In the genomic region with DNA sequence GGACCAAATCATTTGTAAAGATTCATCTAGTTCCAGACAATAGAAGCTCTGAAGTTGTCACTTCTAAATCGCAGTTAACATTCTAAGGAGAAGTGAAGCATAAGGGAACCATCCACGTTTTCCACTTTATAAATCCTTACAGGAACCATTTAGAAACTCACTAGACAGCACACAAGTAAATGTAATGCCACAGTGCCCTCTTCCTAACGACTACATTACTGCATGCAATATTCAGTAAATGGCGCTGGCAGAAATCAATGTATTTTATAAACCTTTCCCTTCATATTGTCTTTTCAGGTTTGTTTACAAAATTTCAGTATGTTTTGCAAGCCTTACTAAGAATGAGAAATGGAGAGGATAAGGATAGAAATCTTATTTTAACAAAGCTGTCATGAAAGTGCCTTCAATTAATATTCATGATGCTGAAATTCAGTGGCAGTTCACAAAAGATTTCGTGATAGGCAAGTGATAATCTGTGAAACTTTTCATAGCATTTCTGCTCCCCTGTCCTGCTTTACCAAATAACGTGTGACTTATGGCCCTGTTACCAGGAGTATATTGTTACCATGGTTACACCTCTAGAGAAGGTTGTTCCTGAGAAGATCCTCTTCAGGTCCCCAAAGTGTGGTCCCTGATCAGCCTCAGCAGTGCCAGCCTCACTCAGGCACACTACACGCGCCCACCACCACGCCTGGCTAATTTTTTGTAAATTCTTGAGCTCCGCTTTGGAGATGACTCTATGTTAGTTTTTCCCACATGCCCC, we compare ENCODE assay signal across 8 cellular contexts. TPM values are rescaled to one million over a fixed set of nuclear protein-coding genes. Genes with fewer than 3 reads are reported as not detected.
A peak's percentile ranks its signal among the peaks of the same experiment; 100 is the strongest.
DNase-seq lines count a peak whose midpoint lies in the region; ATAC-seq, FAIRE-seq and TF ChIP-seq lines count a peak whose summit lies in the region.

No MANE protein-coding gene starts in this region.

- H3K79me2 ChIP-seq in hepatocyte = no peaks in the 10 kb centered on the region

- no peaks in the 10 kb centered on the region for H3K4me1 ChIP-seq in hepatocyte (ENCODE audit: insufficient read depth)
- peaks cover 6 to 23% (median 11%) of the 10 kb centered on the region in 4 donors for H3K4me1 ChIP-seq in stomach

- WGBS in hepatocyte (ENCODE audit: low lambda C conversion rate, missing lambda C conversion rate) = 55% methylated on average over 10 of the region's 10 CpGs
- 44 to 50% (median 46%) methylated on average over 10 of the region's 10 CpGs for WGBS in stomach, 5 donors

- intact Hi-C loops in stomach (cut with DNase I; ENCODE audit: low total_unique reads) = loop anchor here (5.0 kb wide), 1 partner anchor 61 kb away; no protein-coding TSS in a partner anchor

- peak; percentile 58 for DNase-seq in AG08395 (ENCODE audit: low spot score)
- DNase-seq in GM12891 (ENCODE audit: insufficient read length, low spot score) = no peak
- DNase-seq in NCI-H526 treated with DMSO at 0.1 percent for 48 hours (lab: John Stamatoyannopoulos, UW) = peak; percentile 31
- peak; percentile 58 for DNase-seq in amniotic stem cell (lab: John Stamatoyannopoulos, UW)
- peak; percentile 71 for DNase-seq in hepatocyte (ENCODE audit: low spot score)
- no peak for DNase-seq in stomach
- no peak for DNase-seq in stimulated activated CD4-positive, alpha-beta T cell treated with anti-CD3 and anti-CD28 coated beads, Interleukin-15, amount 100 ng/mL, for 24 hours

- TF ChIP-seq POLR2A in GM12891 (IDR thresholded peaks at IDR 0.05; ENCODE audit: low read depth, low read length) (no peak), stomach (IDR thresholded peaks at IDR 0.05) (no peak)

- TF ChIP-seq CTCF in hepatocyte (IDR thresholded peaks at IDR 0.05; ENCODE audit: poor library complexity) = peak; percentile 86
- TF ChIP-seq CTCF in stomach (IDR thresholded peaks at IDR 0.05) = peak in 5 of 7 experiments; percentile 32 to 79 (median 55)

- no peaks in the 10 kb centered on the region for H3K9me3 ChIP-seq in hepatocyte (ENCODE audit: low read depth)
- H3K9me3 ChIP-seq in stomach = no peaks in the 10 kb centered on the region

- FAIRE-seq in GM12891 (lab: Jason Lieb, UNC) = peak; percentile 52

- no peak for TF ChIP-seq EP300 in stomach (IDR thresholded peaks at IDR 0.05)

- H3K4me2 ChIP-seq in hepatocyte = no peak overlapping the region

- peak; percentile 38 for ATAC-seq in HG03139 (IDR thresholded peaks at IDR 0.05; ENCODE audit: unreplicated experiment)

- no peak overlapping the region for H3K27ac ChIP-seq in hepatocyte
- no peak overlapping the region for H3K27ac ChIP-seq in stomach

- no peaks in the 10 kb centered on the region for H4K20me1 ChIP-seq in hepatocyte (ENCODE audit: insufficient read depth, poor library complexity, severe bottlenecking)

- H3K4me3 ChIP-seq in hepatocyte (no peak overlapping the region), stomach (no peak overlapping the region)

- no peaks in the 10 kb centered on the region for H3K9me2 ChIP-seq in hepatocyte (replicated peaks; ENCODE audit: insufficient read depth)

- H3K36me3 ChIP-seq in hepatocyte (replicated peaks; ENCODE audit: insufficient read depth, low read depth) (no peaks in the 10 kb centered on the region), stomach (no peaks in the 10 kb centered on the region)

- no peak overlapping the region for H2AFZ ChIP-seq in hepatocyte

- no peaks in the 10 kb centered on the region for H3K27me3 ChIP-seq in hepatocyte
- H3K27me3 ChIP-seq in stomach = no peaks in the 10 kb centered on the region

TF ChIP-seq in GM12891, 5 proteins besides CTCF, POLR2A, EP300 and RAD21:
- no peak for TF ChIP-seq POLR2AphosphoS5 (IDR thresholded peaks at IDR 0.05; ENCODE audit: low read depth, low read length)
- TF ChIP-seq POU2F2 (IDR thresholded peaks at IDR 0.05; ENCODE audit: low read depth, low read length) = no peak
- no peak for TF ChIP-seq SPI1 (IDR thresholded peaks at IDR 0.05; ENCODE audit: low read depth, low read length)

RNA-seq across cellular contexts. Expression of gene TMA16, which starts 54.2 kb away (rescaled TPM):
- 53.0 TPM for polyA plus RNA-seq in GM12891 (2012; ENCODE audit: low read depth, missing spikeins)
- total RNA-seq in hepatocyte = 18.0 and 24.9 TPM in 2 replicates
- polyA plus RNA-seq in hepatocyte = 10.9 and 15.7 TPM in 2 replicates
- total RNA-seq in stomach = 10 to 100 TPM in 3 of 5 donors, 1 to 10 TPM in 2; 6.7 to 79.4 (median 38.0) TPM
- polyA plus RNA-seq in stomach = 10 to 100 TPM in 2 of 3 donors, 1 to 10 TPM in 1; 9.4 to 18.5 (median 15.3) TPM

Comparison
In these comparisons a context has a peak if more than half of its experiments do, and no peak if none do; other contexts are left out.
1. DNase-seq: peak in AG08395 (single experiment), NCI-H526 treated with DMSO at 0.1 percent for 48 hours (single experiment), amniotic stem cell (single experiment) and hepatocyte (single experiment); none in GM12891 (single experiment), stomach (single experiment) and stimulated activated CD4-positive, alpha-beta T cell treated with anti-CD3 and anti-CD28 coated beads, Interleukin-15, amount 100 ng/mL, for 24 hours (single experiment).